ENCODE assay signal across 22 cellular contexts in genomic region chr14:31879661-31880348, GRCh38.
"Had no signal": no experiment of that assay in that cellular context is flagged by ENCODE, and none has a peak within 500 bp of the region (broad histone marks: within the 10 kb centered on the region; RNA-seq: fewer than 3 reads in every experiment).

No MANE protein-coding gene starts in this region.

- DNase-seq: activated CD4-positive, alpha-beta T cell treated with anti-CD3 and anti-CD28 coated beads for 48 hours; activated CD4-positive, alpha-beta T cell treated with anti-CD3 and anti-CD28 coated beads, Interleukin-2, amount 50 U/mL, for 4 hours; activated CD4-positive, CD25-positive, alpha-beta regulatory T cell treated with anti-CD3 and anti-CD28 coated beads, Interleukin-2, amount 50 U/mL, for 72 hours; activated CD8-positive, alpha-beta memory T cell treated with anti-CD3 and anti-CD28 coated beads, Interleukin-2, amount 50 U/mL, for 48 hours; activated CD8-positive, alpha-beta T cell treated with anti-CD3 and anti-CD28 coated beads, Interleukin-2, amount 10 ng/mL, durations not matched to agents 7 days and 5 days; activated naive CD8-positive, alpha-beta T cell treated with anti-CD3 and anti-CD28 coated beads, Interleukin-2, amount 50 U/mL, for 24 hours; activated T-cell treated with anti-CD3 and anti-CD28 coated beads, Interleukin-2, amount 50 U/mL, for 1 hour; amniotic stem cell; KG1; NCI-H1092; NCI-H1417; NCI-H1930; NCI-H2171; NCI-H2227 treated with DMSO at 0.1 percent for 48 hours; NCI-H446 treated with DMSO at 0.1 percent for 48 hours; NCI-H526 treated with DMSO at 0.1 percent for 48 hours; NCI-H82; RPMI8226; SHP77 had no signal

- H3K9me3 ChIP-seq: ascending aorta, SJSA1 had no signal

- H3K4me3 ChIP-seq: ascending aorta, SJSA1 had no signal

- H3K27me3 ChIP-seq: ascending aorta, SJSA1 had no signal

- H3K27ac ChIP-seq: ascending aorta, SJSA1 had no signal

- H3K4me1 ChIP-seq: ascending aorta had no signal

- ATAC-seq: activated CD8-positive, alpha-beta T cell treated with anti-CD3 and anti-CD28 coated beads, Interleukin-2, amount 10 ng/mL, durations not matched to agents 7 days and 5 days; activated naive CD8-positive, alpha-beta T cell treated with anti-CD3 and anti-CD28 coated beads, Interleukin-2, amount 50 U/mL, for 24 hours; WTC11 had no signal

- H3K36me3 ChIP-seq: ascending aorta, SJSA1 had no signal
